Comparison of ENCODE assay signal across 1 cellular context in genomic region chr7:7761340-7761973, GRCh38.
A peak's percentile ranks its signal among the peaks of the same experiment; 100 is the strongest.
TF ChIP-seq lines count a peak whose summit lies in the region.

No MANE protein-coding gene starts in this region.

TF ChIP-seq in GM12878, 131 proteins besides CTCF, POLR2A, EP300 and RAD21 (continued from another document):
- TF ChIP-seq ATF2 (IDR thresholded peaks at IDR 0.05; ENCODE audit: low read length): 0 out of 2 replicates have a peak, but pooled peaks have one; percentile 21
- TF ChIP-seq NFIC (IDR thresholded peaks at IDR 0.05; ENCODE audit: low read depth, low read length): peak; percentile 58
- no peak for TF ChIP-seq CHD2 (IDR thresholded peaks at IDR 0.05; ENCODE audit: borderline replicate concordance, low read depth, low read length)
- no peak for TF ChIP-seq PBX3 (IDR thresholded peaks at IDR 0.05; ENCODE audit: insufficient replicate concordance, low read depth, low read length)
- TF ChIP-seq SMARCA5 (IDR thresholded peaks at IDR 0.05): peak; percentile 59; the same call in 1 of the 2 replicates
- TF ChIP-seq ATF7 (IDR thresholded peaks at IDR 0.05; ENCODE audit: low read depth): no peak
- peak; percentile 60 for TF ChIP-seq CUX1 (IDR thresholded peaks at IDR 0.05; ENCODE audit: insufficient replicate concordance, low read depth, low read length)
- TF ChIP-seq MAX (IDR thresholded peaks at IDR 0.05; ENCODE audit: low read depth, low read length): no peak
- no peak for TF ChIP-seq ETV6 (conservative IDR thresholded peaks at IDR 0.05 in 1 of 2, IDR thresholded peaks at IDR 0.05 in 1 of 2; ENCODE audit: borderline replicate concordance in 1 of 2, low read depth in 1 of 2)
- peak; percentile 37; the same call in 1 of the 2 replicates for TF ChIP-seq RELB (IDR thresholded peaks at IDR 0.05; ENCODE audit: low read depth)
- TF ChIP-seq FOXM1 (IDR thresholded peaks at IDR 0.05; ENCODE audit: low read depth, low read length): 0 out of 2 replicates have a peak, but pooled peaks have one; percentile 17
- TF ChIP-seq SMC3 (IDR thresholded peaks at IDR 0.05; ENCODE audit: borderline replicate concordance, low read length): peak; percentile 58; the same call in 1 of the 2 replicates
- no peak for TF ChIP-seq SRF (IDR thresholded peaks at IDR 0.05; ENCODE audit: low read depth in 2 of 2, low read length in 2 of 2)
- TF ChIP-seq RAD51 (IDR thresholded peaks at IDR 0.05): no peak
- peak; percentile 83 for TF ChIP-seq ZNF384 (IDR thresholded peaks at IDR 0.05; ENCODE audit: borderline replicate concordance, low read depth, low read length)
- TF ChIP-seq MLLT1 (IDR thresholded peaks at IDR 0.05): no peak
- 0 out of 2 replicates have a peak, but pooled peaks have one; percentile 30 for TF ChIP-seq CBX5 (IDR thresholded peaks at IDR 0.05; ENCODE audit: low read depth)
- no peak for TF ChIP-seq ZNF622 (IDR thresholded peaks at IDR 0.05)
- peak; percentile 84 for TF ChIP-seq SPI1 (IDR thresholded peaks at IDR 0.05; ENCODE audit: borderline replicate concordance, insufficient read depth, low read depth, low read length)
- 0 out of 2 replicates have a peak, but pooled peaks have one; percentile 23 for TF ChIP-seq MEF2A (IDR thresholded peaks at IDR 0.05; ENCODE audit: insufficient read depth, low read depth, low read length)
